Comparison of ENCODE assay signal across 1 cellular context in the genomic region with DNA sequence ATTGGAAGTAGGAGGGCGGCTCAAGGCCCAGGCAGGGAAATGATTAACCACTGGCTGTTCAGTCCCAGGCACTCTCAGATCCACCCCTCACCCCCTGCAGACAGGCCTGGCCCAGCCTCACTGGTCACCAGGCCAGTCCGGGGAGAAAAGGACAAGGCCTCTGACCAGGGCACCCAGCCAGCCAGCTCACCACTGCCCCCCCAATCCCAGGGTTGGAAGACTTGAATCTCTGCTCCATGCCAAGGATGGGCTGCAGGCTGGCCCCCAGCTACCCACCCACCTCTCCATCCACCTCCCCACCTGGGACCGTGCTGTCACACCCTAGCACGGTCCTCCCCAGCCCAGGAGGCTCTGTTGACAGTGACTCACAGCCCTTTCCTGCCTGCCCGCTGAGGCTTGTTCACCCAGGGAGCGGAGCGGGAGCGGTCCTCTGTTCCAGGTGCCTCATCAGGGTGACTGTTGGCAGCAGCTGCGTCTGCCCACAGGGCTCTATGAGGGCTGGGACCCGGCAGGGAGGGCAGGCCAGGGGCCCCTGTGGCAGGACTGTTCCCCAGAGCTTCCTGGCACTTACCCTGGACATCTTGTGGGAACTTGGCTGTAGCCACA.
TF ChIP-seq lines count a peak whose summit lies in the region.

No MANE protein-coding gene starts in this region.

TF ChIP-seq in HepG2, 621 proteins besides CTCF, POLR2A, EP300 and RAD21 (continued from another document and continues in another):
- peak; percentile 18; the same call in 1 of the 2 replicates for TF ChIP-seq ZNF614 (CRISPR knock-in tag; IDR thresholded peaks at IDR 0.05; ENCODE audit: borderline replicate concordance)
- TF ChIP-seq RELA (CRISPR knock-in tag; IDR thresholded peaks at IDR 0.05) = no peak
- TF ChIP-seq ZNF362 (CRISPR knock-in tag; IDR thresholded peaks at IDR 0.05; ENCODE audit: borderline replicate concordance) = no peak
- TF ChIP-seq SMAD3 (CRISPR knock-in tag; IDR thresholded peaks at IDR 0.05) = peak; percentile 71; the same call in 1 of the 2 replicates
- no peak for TF ChIP-seq CCAR2 (optimal IDR thresholded peaks at IDR 0.05; ENCODE audit: low read depth, low read length)
- TF ChIP-seq HOXA3 (CRISPR knock-in tag; IDR thresholded peaks at IDR 0.05) = 0 out of 2 replicates have a peak, but pooled peaks have one; percentile 51
- no peak for TF ChIP-seq ZBTB33 (CRISPR knock-in tag; IDR thresholded peaks at IDR 0.05)
- peak; percentile 62; the same call in 1 of the 2 replicates for TF ChIP-seq ZNF792 (CRISPR knock-in tag; IDR thresholded peaks at IDR 0.05)
- peak; percentile 72; the same call in 1 of the 2 replicates for TF ChIP-seq TAF1 (CRISPR knock-in tag; IDR thresholded peaks at IDR 0.05)
- TF ChIP-seq HOXA5 (CRISPR knock-in tag; IDR thresholded peaks at IDR 0.05) = no peak
- TF ChIP-seq ZNF44 (CRISPR knock-in tag; IDR thresholded peaks at IDR 0.05) = peak; percentile 79; the same call in 1 of the 2 replicates
- TF ChIP-seq, protein P1, sequence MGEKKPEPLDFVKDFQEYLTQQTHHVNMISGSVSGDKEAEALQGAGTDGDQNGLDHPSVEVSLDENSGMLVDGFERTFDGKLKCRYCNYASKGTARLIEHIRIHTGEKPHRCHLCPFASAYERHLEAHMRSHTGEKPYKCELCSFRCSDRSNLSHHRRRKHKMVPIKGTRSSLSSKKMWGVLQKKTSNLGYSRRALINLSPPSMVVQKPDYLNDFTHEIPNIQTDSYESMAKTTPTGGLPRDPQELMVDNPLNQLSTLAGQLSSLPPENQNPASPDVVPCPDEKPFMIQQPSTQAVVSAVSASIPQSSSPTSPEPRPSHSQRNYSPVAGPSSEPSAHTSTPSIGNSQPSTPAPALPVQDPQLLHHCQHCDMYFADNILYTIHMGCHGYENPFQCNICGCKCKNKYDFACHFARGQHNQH (CRISPR knock-in tag; IDR thresholded peaks at IDR 0.05) = peak; percentile 42; the same call in 1 of the 2 replicates
- TF ChIP-seq, protein P2, sequence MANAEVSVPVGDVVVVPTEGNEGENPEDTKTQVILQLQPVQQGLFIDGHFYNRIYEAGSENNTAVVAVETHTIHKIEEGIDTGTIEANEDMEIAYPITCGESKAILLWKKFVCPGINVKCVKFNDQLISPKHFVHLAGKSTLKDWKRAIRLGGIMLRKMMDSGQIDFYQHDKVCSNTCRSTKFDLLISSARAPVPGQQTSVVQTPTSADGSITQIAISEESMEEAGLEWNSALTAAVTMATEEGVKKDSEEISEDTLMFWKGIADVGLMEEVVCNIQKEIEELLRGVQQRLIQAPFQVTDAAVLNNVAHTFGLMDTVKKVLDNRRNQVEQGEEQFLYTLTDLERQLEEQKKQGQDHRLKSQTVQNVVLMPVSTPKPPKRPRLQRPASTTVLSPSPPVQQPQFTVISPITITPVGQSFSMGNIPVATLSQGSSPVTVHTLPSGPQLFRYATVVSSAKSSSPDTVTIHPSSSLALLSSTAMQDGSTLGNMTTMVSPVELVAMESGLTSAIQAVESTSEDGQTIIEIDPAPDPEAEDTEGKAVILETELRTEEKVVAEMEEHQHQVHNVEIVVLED (CRISPR knock-in tag; IDR thresholded peaks at IDR 0.05; ENCODE audit: borderline replicate concordance) = peak; percentile 41; the same call in 1 of the 2 replicates
- TF ChIP-seq ZBTB21 (CRISPR knock-in tag; IDR thresholded peaks at IDR 0.05) = no peak
- TF ChIP-seq, protein P3, sequence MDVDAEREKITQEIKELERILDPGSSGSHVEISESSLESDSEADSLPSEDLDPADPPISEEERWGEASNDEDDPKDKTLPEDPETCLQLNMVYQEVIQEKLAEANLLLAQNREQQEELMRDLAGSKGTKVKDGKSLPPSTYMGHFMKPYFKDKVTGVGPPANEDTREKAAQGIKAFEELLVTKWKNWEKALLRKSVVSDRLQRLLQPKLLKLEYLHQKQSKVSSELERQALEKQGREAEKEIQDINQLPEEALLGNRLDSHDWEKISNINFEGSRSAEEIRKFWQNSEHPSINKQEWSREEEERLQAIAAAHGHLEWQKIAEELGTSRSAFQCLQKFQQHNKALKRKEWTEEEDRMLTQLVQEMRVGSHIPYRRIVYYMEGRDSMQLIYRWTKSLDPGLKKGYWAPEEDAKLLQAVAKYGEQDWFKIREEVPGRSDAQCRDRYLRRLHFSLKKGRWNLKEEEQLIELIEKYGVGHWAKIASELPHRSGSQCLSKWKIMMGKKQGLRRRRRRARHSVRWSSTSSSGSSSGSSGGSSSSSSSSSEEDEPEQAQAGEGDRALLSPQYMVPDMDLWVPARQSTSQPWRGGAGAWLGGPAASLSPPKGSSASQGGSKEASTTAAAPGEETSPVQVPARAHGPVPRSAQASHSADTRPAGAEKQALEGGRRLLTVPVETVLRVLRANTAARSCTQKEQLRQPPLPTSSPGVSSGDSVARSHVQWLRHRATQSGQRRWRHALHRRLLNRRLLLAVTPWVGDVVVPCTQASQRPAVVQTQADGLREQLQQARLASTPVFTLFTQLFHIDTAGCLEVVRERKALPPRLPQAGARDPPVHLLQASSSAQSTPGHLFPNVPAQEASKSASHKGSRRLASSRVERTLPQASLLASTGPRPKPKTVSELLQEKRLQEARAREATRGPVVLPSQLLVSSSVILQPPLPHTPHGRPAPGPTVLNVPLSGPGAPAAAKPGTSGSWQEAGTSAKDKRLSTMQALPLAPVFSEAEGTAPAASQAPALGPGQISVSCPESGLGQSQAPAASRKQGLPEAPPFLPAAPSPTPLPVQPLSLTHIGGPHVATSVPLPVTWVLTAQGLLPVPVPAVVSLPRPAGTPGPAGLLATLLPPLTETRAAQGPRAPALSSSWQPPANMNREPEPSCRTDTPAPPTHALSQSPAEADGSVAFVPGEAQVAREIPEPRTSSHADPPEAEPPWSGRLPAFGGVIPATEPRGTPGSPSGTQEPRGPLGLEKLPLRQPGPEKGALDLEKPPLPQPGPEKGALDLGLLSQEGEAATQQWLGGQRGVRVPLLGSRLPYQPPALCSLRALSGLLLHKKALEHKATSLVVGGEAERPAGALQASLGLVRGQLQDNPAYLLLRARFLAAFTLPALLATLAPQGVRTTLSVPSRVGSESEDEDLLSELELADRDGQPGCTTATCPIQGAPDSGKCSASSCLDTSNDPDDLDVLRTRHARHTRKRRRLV (CRISPR knock-in tag; IDR thresholded peaks at IDR 0.05) = peak; percentile 63; the same call in 1 of the 2 replicates
- no peak for TF ChIP-seq HES4 (CRISPR knock-in tag; IDR thresholded peaks at IDR 0.05; ENCODE audit: borderline replicate concordance)
- TF ChIP-seq DMAP1 (CRISPR knock-in tag; IDR thresholded peaks at IDR 0.05) = peak; percentile 34
- TF ChIP-seq KLF16 (CRISPR knock-in tag; IDR thresholded peaks at IDR 0.05) = peak in 1 of 2 experiments; percentile 39; a peak in 2 of 4 replicates
- no peak for TF ChIP-seq ZKSCAN1 (IDR thresholded peaks at IDR 0.05; ENCODE audit: low read length)
- peak; percentile 76 for TF ChIP-seq HIVEP1 (CRISPR knock-in tag; IDR thresholded peaks at IDR 0.05)
- peak; percentile 65; the same call in 1 of the 2 replicates for TF ChIP-seq ZNF33B (CRISPR knock-in tag; IDR thresholded peaks at IDR 0.05)
- TF ChIP-seq, protein P4, sequence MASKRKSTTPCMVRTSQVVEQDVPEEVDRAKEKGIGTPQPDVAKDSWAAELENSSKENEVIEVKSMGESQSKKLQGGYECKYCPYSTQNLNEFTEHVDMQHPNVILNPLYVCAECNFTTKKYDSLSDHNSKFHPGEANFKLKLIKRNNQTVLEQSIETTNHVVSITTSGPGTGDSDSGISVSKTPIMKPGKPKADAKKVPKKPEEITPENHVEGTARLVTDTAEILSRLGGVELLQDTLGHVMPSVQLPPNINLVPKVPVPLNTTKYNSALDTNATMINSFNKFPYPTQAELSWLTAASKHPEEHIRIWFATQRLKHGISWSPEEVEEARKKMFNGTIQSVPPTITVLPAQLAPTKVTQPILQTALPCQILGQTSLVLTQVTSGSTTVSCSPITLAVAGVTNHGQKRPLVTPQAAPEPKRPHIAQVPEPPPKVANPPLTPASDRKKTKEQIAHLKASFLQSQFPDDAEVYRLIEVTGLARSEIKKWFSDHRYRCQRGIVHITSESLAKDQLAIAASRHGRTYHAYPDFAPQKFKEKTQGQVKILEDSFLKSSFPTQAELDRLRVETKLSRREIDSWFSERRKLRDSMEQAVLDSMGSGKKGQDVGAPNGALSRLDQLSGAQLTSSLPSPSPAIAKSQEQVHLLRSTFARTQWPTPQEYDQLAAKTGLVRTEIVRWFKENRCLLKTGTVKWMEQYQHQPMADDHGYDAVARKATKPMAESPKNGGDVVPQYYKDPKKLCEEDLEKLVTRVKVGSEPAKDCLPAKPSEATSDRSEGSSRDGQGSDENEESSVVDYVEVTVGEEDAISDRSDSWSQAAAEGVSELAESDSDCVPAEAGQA (IDR thresholded peaks at IDR 0.05; ENCODE audit: low read depth) = no peak
- TF ChIP-seq, protein P4 (CRISPR knock-in tag; IDR thresholded peaks at IDR 0.05; ENCODE audit: borderline replicate concordance) = no peak
- no peak for TF ChIP-seq ZBTB38 (CRISPR knock-in tag; IDR thresholded peaks at IDR 0.05)
- no peak for TF ChIP-seq MLLT10 (CRISPR knock-in tag; IDR thresholded peaks at IDR 0.05)
- no peak for TF ChIP-seq PREB (CRISPR knock-in tag; IDR thresholded peaks at IDR 0.05)
- no peak for TF ChIP-seq ZKSCAN8 (CRISPR knock-in tag; IDR thresholded peaks at IDR 0.05; ENCODE audit: borderline replicate concordance)
- TF ChIP-seq NR0B2 (CRISPR knock-in tag; IDR thresholded peaks at IDR 0.05) = no peak; the same call in 1 of the 2 replicates
- no peak for TF ChIP-seq NFE2 (CRISPR knock-in tag; IDR thresholded peaks at IDR 0.05)
- TF ChIP-seq, protein P5, sequence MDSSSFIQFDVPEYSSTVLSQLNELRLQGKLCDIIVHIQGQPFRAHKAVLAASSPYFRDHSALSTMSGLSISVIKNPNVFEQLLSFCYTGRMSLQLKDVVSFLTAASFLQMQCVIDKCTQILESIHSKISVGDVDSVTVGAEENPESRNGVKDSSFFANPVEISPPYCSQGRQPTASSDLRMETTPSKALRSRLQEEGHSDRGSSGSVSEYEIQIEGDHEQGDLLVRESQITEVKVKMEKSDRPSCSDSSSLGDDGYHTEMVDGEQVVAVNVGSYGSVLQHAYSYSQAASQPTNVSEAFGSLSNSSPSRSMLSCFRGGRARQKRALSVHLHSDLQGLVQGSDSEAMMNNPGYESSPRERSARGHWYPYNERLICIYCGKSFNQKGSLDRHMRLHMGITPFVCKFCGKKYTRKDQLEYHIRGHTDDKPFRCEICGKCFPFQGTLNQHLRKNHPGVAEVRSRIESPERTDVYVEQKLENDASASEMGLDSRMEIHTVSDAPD (CRISPR knock-in tag; IDR thresholded peaks at IDR 0.05) = no peak
- no peak for TF ChIP-seq THYN1 (CRISPR knock-in tag; IDR thresholded peaks at IDR 0.05; ENCODE audit: borderline replicate concordance, low read depth)
- TF ChIP-seq PITX1 (CRISPR knock-in tag; IDR thresholded peaks at IDR 0.05) = peak; percentile 63; the same call in 1 of the 2 replicates
- TF ChIP-seq AGO1 (IDR thresholded peaks at IDR 0.05; ENCODE audit: low read depth, low read length, poor library complexity, severe bottlenecking) = no peak
- TF ChIP-seq YEATS2 (CRISPR knock-in tag; IDR thresholded peaks at IDR 0.05; ENCODE audit: borderline replicate concordance) = peak; percentile 26; the same call in 1 of the 2 replicates
- 0 out of 2 replicates have a peak, but pooled peaks have one; percentile 16 for TF ChIP-seq TBX3 (IDR thresholded peaks at IDR 0.05; ENCODE audit: borderline replicate concordance)
- peak; percentile 94 for TF ChIP-seq HNRNPL (IDR thresholded peaks at IDR 0.05; ENCODE audit: low read depth, low read length)
- peak; percentile 47 for TF ChIP-seq SALL1 (CRISPR knock-in tag; IDR thresholded peaks at IDR 0.05)
